ENCODE assay signal across 24 cellular contexts in genomic region chr6:54283877-54284860, GRCh38. TPM values are rescaled to one million over a fixed set of nuclear protein-coding genes. Genes with fewer than 3 reads are reported as not detected.
DNase-seq lines count a peak whose midpoint lies in the region; ATAC-seq, FAIRE-seq and TF ChIP-seq lines count a peak whose summit lies in the region.
"Had no signal": no experiment of that assay in that cellular context is flagged by ENCODE, and none has a peak within 500 bp of the region (broad histone marks: within the 10 kb centered on the region; RNA-seq: fewer than 3 reads in every experiment).

No MANE protein-coding gene starts in this region.

- no peaks in the 10 kb centered on the region for H4K20me1 ChIP-seq in hepatocyte (ENCODE audit: insufficient read depth, poor library complexity, severe bottlenecking)

- no peak overlapping the region for H2AFZ ChIP-seq in hepatocyte

- POLR2A ChIA-PET in CD8-positive, alpha-beta T cell (lab: Charles Lee) = no interaction called here

- H3K27ac Mint-ChIP-seq in CD8-positive, alpha-beta T cell = no peak overlapping the region

- no peaks in the 10 kb centered on the region for H3K27me3 ChIP-seq in hepatocyte
- H3K27me3 ChIP-seq in CD8-positive, alpha-beta T cell (ENCODE audit: insufficient read depth, low read length) = no peaks in the 10 kb centered on the region
- H3K27me3 ChIP-seq: gastroesophageal sphincter, neutrophil had no signal

- peak; percentile 26 for FAIRE-seq in GM19239 (lab: Jason Lieb, UNC)

- H3K4me1 ChIP-seq in hepatocyte (ENCODE audit: insufficient read depth) = peaks cover 6% of the 10 kb centered on the region
- no peaks in the 10 kb centered on the region for H3K4me1 ChIP-seq in CD8-positive, alpha-beta T cell (ENCODE audit: insufficient read depth, low read length)
- H3K4me1 ChIP-seq: gastroesophageal sphincter had no signal

- H3K4me2 ChIP-seq in hepatocyte = no peak overlapping the region

- no peak for TF ChIP-seq POLR2A in lower leg skin (IDR thresholded peaks at IDR 0.05)

- TF ChIP-seq CTCF in hepatocyte (IDR thresholded peaks at IDR 0.05; ENCODE audit: poor library complexity) (no peak), lower leg skin (IDR thresholded peaks at IDR 0.05) (no peak)
- no peak for TF ChIP-seq CTCF in CD8-positive, alpha-beta T cell (IDR thresholded peaks at IDR 0.05)

- H3K27me3 Mint-ChIP-seq in CD8-positive, alpha-beta T cell (ENCODE audit: low read depth) = no peaks in the 10 kb centered on the region

- no peaks in the 10 kb centered on the region for H3K9me3 ChIP-seq in hepatocyte (ENCODE audit: low read depth)
- H3K9me3 ChIP-seq in CD8-positive, alpha-beta T cell (ENCODE audit: low read length) = no peaks in the 10 kb centered on the region
- H3K9me3 ChIP-seq: gastroesophageal sphincter, neutrophil had no signal

- no peaks in the 10 kb centered on the region for H3K36me3 Mint-ChIP-seq in CD8-positive, alpha-beta T cell

- intact Hi-C loops in sciatic nerve (cut with DNase I) (no loop called here), lower leg skin (cut with DNase I; ENCODE audit: low total_unique reads) (no loop called here)
- intact Hi-C loops in CD8-positive, alpha-beta T cell (cut with DNase I, micrococcal nuclease) = no loop called here

- H3K4me3 ChIP-seq in hepatocyte (no peak overlapping the region), lower leg skin (ENCODE audit: low read depth, poor library complexity, severe bottlenecking) (no peak overlapping the region)
- H3K4me3 ChIP-seq in CD8-positive, alpha-beta T cell (ENCODE audit: low read depth, low read length) = no peak overlapping the region
- H3K4me3 ChIP-seq: gastroesophageal sphincter had no signal

- peaks cover 6% of the 10 kb centered on the region for H3K9me3 Mint-ChIP-seq in CD8-positive, alpha-beta T cell

- DNase-seq in GM19239 (ENCODE audit: insufficient read length, low spot score) = no peak
- DNase-seq in RPMI7951 (ENCODE audit: low read depth) = peak; percentile 34
- peak; percentile 29 for DNase-seq in hepatocyte (ENCODE audit: low spot score)
- peak; percentile 62 for DNase-seq in sciatic nerve (ENCODE audit: low spot score)
- no peak for DNase-seq in lower leg skin (ENCODE audit: low spot score in 2 of 2)
- DNase-seq in CD8-positive, alpha-beta T cell = no peak
- DNase-seq: activated CD4-positive, alpha-beta T cell treated with anti-CD3 and anti-CD28 coated beads, Interleukin-2, amount 50 U/mL, for 48 hours; activated gamma-delta T cell; DMS79; HCEC 1CT; left ventricle myocardium superior; NCI-H1694 treated with DMSO at 0.1 percent for 48 hours; stimulated activated CD8-positive, alpha-beta memory T cell treated with anti-CD3 and anti-CD28 coated beads, Interleukin-4, amount 100 ng/mL, for 48 hours; substantia nigra; T-helper 2 cell had no signal

- H3K9me2 ChIP-seq in hepatocyte (replicated peaks; ENCODE audit: insufficient read depth) = no peaks in the 10 kb centered on the region

- H3K27ac ChIP-seq in hepatocyte = peak overlapping the region; percentile 11
- no peak overlapping the region for H3K27ac ChIP-seq in CD8-positive, alpha-beta T cell (ENCODE audit: low read depth, low read length)
- H3K27ac ChIP-seq: gastroesophageal sphincter, neutrophil had no signal

- CTCF ChIA-PET in CD8-positive, alpha-beta T cell (lab: Charles Lee) = no interaction called here

- no peaks in the 10 kb centered on the region for H3K4me1 Mint-ChIP-seq in CD8-positive, alpha-beta T cell (ENCODE audit: low read depth)

- H3K79me2 ChIP-seq in hepatocyte = no peaks in the 10 kb centered on the region

- ATAC-seq in sciatic nerve = peak; percentile 97
- ATAC-seq in HG03439 (IDR thresholded peaks at IDR 0.05; ENCODE audit: unreplicated experiment) = no peak
- ATAC-seq in CD8-positive, alpha-beta T cell = no peak
- ATAC-seq in GM21619 (IDR thresholded peaks at IDR 0.05; ENCODE audit: unreplicated experiment) = no peak
- ATAC-seq: gastroesophageal sphincter, left ventricle myocardium superior had no signal

- H3K4me3 Mint-ChIP-seq in CD8-positive, alpha-beta T cell = no peak overlapping the region

- 78% methylated on average over 3 of the region's 3 CpGs for WGBS in hepatocyte (ENCODE audit: low lambda C conversion rate, missing lambda C conversion rate)
- WGBS in lower leg skin, 2 donors = 80 to 85% methylated on average over 3 of the region's 3 CpGs

- H3K36me3 ChIP-seq in hepatocyte (replicated peaks; ENCODE audit: insufficient read depth, low read depth) = no peaks in the 10 kb centered on the region
- H3K36me3 ChIP-seq in CD8-positive, alpha-beta T cell (ENCODE audit: insufficient read depth, low read length) = no peaks in the 10 kb centered on the region
- H3K36me3 ChIP-seq: gastroesophageal sphincter, neutrophil had no signal

RNA-seq across cellular contexts. Expression of gene TINAG, which starts 24.1 kb away (rescaled TPM):
- total RNA-seq in RPMI7951 (2014; rRNA removed; shearing (Covaris generic)) = not detected in 2 replicates
- total RNA-seq in hepatocyte (0.76 and 1.1 TPM in 2 replicates), sciatic nerve (0.31 TPM), lower leg skin (not detected)
- 0.26 and 0.76 TPM in 2 replicates for polyA plus RNA-seq in hepatocyte
- not detected for total RNA-seq in CD8-positive, alpha-beta T cell
- total RNA-seq: dermis microvascular lymphatic vessel endothelial cell, gastroesophageal sphincter, pulmonary artery endothelial cell, SK-MEL-5, ureter had no signal
- polyA plus RNA-seq: adipose tissue had no signal

Comparison
In these comparisons a context has a peak if more than half of its experiments do, and no peak if none do; other contexts are left out.
1. DNase-seq: peak in RPMI7951 (single experiment), hepatocyte (single experiment) and sciatic nerve (single experiment); none in GM19239 (single experiment), lower leg skin (0 of 2) and CD8-positive, alpha-beta T cell (0 of 7).